In the genomic region with DNA sequence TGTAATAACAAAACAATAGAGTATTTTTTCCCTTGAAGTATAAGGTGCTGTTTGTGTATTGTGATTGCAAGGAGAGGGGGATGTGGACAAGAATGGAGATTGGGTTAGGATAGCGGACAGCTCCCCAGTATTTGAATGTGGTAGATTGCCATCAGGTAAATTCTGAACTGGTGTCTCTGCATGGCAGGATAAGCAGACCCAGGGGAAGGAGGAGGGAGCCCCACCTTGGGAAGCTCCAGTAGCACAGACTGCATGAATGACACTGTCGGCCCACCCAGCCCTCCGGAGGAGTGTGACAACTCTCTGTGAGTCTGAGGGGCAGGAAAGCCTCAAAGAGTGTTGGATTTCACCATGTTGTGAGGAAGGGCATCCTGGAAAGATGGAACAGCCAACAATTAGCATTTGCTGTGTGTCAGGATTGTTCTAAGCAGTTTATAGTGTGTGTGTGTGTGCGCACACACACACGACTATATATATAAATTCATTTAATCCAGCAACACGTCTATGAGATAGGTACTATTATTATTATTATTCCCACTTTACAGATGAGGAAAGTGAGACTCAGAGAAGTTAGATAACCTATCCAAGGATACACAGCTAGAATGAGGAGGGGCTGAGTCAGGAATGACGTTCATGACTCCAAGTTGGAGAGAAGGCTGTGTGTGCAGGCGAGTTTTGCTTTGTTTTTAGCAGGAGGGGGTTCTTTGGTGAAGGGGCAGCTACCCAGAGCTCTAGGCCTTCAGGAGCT, we compare ENCODE assay signal across 18 cellular contexts.
DNase-seq lines count a peak whose midpoint lies in the region; TF ChIP-seq lines count a peak whose summit lies in the region.
"Had no signal": no experiment of that assay in that cellular context is flagged by ENCODE, and none has a peak within 500 bp of the region (broad histone marks: within the 10 kb centered on the region; RNA-seq: fewer than 3 reads in every experiment).

No MANE protein-coding gene starts in this region.

- no peak for TF ChIP-seq CTCF in Caco-2 (IDR thresholded peaks at IDR 0.05; ENCODE audit: insufficient read depth in 1 of 2, low read depth in 1 of 2, low read length in 1 of 2, severe bottlenecking in 1 of 2, unreplicated experiment in 1 of 2)

- no peaks in the 10 kb centered on the region for H3K9me3 Mint-ChIP-seq in Caco-2 (ENCODE audit: unreplicated experiment)
- H3K9me3 Mint-ChIP-seq: IgD-negative memory B cell had no signal

- peak overlapping the region; percentile 39 for H2AK5ac ChIP-seq in trophoblast cell (ENCODE audit: low read length)

- H3K27me3 Mint-ChIP-seq in Caco-2 (ENCODE audit: insufficient read depth, unreplicated experiment) = no peaks in the 10 kb centered on the region

- intact Hi-C loops in Caco-2 (cut with micrococcal nuclease; ENCODE audit: unreplicated experiment) = no loop called here

- H3K4me3 ChIP-seq in Caco-2 (ENCODE audit: low read depth, low read length) (no peak overlapping the region), trophoblast cell (ENCODE audit: low read depth, low read length) (no peak overlapping the region)
- H3K4me3 ChIP-seq: PC-9 had no signal

- H2BK12ac ChIP-seq in trophoblast cell (ENCODE audit: low read length) = peak overlapping the region; percentile 97

- H4K91ac ChIP-seq in trophoblast cell (ENCODE audit: low read depth, low read length) = peak overlapping the region; percentile 98

- H2BK5ac ChIP-seq in trophoblast cell (ENCODE audit: low read depth, low read length, poor library complexity) = peak overlapping the region; percentile 77

- H3K9me3 ChIP-seq in Caco-2 = no peaks in the 10 kb centered on the region
- no peaks in the 10 kb centered on the region for H3K9me3 ChIP-seq in trophoblast cell (ENCODE audit: insufficient read depth, low read depth, low read length)

- TF ChIP-seq RAD21 in Ishikawa (IDR thresholded peaks at IDR 0.05; ENCODE audit: low read depth) = no peak

- H2AFZ ChIP-seq in trophoblast cell (ENCODE audit: insufficient read depth, low read length, poor library complexity) = no peak overlapping the region
- H2AFZ ChIP-seq: PC-9 had no signal

- TF ChIP-seq POLR2A in erythroblast (IDR thresholded peaks at IDR 0.05; ENCODE audit: low read length) = no peak

- H3K36me3 ChIP-seq in Caco-2 (ENCODE audit: control insufficient read depth, insufficient read depth, low read length) = no peaks in the 10 kb centered on the region
- H3K36me3 ChIP-seq in trophoblast cell (ENCODE audit: control insufficient read depth in 1 of 2, insufficient read depth in 2 of 2, low read length in 2 of 2) = no peaks in the 10 kb centered on the region

- H3K14ac ChIP-seq in trophoblast cell (ENCODE audit: low read length) = peak overlapping the region; percentile 67

- no peak for TF ChIP-seq EP300 in Ishikawa (IDR thresholded peaks at IDR 0.05; ENCODE audit: borderline replicate concordance)

- no peak overlapping the region for H3K4me2 ChIP-seq in trophoblast cell (ENCODE audit: low read length)
- H3K4me2 ChIP-seq: PC-9 had no signal

- H3K27ac Mint-ChIP-seq in Caco-2 (ENCODE audit: unreplicated experiment) = peak overlapping the region; percentile 73
- H3K27ac Mint-ChIP-seq: IgD-negative memory B cell had no signal

- no peak overlapping the region for H3K4me3 Mint-ChIP-seq in Caco-2 (ENCODE audit: unreplicated experiment)
- H3K4me3 Mint-ChIP-seq: IgD-negative memory B cell had no signal

- H4K12ac ChIP-seq in trophoblast cell (ENCODE audit: low read depth, low read length) = no peak overlapping the region

- no peak overlapping the region for H3K23ac ChIP-seq in trophoblast cell (ENCODE audit: low read length)

- H3K4me1 Mint-ChIP-seq in Caco-2 (ENCODE audit: low read depth, unreplicated experiment) = peaks cover 7% of the 10 kb centered on the region

- peaks cover 11% of the 10 kb centered on the region for H3K79me2 ChIP-seq in trophoblast cell (ENCODE audit: control insufficient read depth, insufficient read depth, low read length, poor library complexity)

- H3K36me3 Mint-ChIP-seq in Caco-2 (ENCODE audit: insufficient read depth, unreplicated experiment) = no peaks in the 10 kb centered on the region
- H3K36me3 Mint-ChIP-seq: IgD-negative memory B cell had no signal

- peaks cover 7% of the 10 kb centered on the region; the same call in 1 of the 2 replicates for H3K4me1 ChIP-seq in Caco-2
- H3K4me1 ChIP-seq in trophoblast cell (ENCODE audit: control insufficient read depth in 1 of 2, insufficient read depth in 2 of 2, low read length in 2 of 2) = peaks cover 41 to 43% of the 10 kb centered on the region in 2 experiments

- BruUV-seq in Caco-2 (replicated peaks; lab: Mats Ljungman, UMichigan) = no TSS peak

- H3K18ac ChIP-seq in trophoblast cell (ENCODE audit: low read length) = peak overlapping the region; percentile 58

- H4K8ac ChIP-seq in trophoblast cell (ENCODE audit: low read depth, low read length) = peak overlapping the region; percentile 55

- CTCF ChIA-PET in Caco-2 (lab: Charles Lee) = interaction anchor here (1.2 kb wide), 1 partner anchor 11 kb away, joined by 4 read pairs; no protein-coding TSS in a partner anchor

- H3K79me1 ChIP-seq in trophoblast cell (ENCODE audit: low read length) = peaks cover 46% of the 10 kb centered on the region

- POLR2A ChIA-PET in Caco-2 (lab: Charles Lee) = no interaction called here

- no peak overlapping the region for H3K9ac ChIP-seq in trophoblast cell (ENCODE audit: low read length)

- H2BK120ac ChIP-seq in trophoblast cell (ENCODE audit: insufficient read depth, low read length, poor library complexity) = peak overlapping the region; percentile 78

- no peak for DNase-seq in Caco-2
- DNase-seq in erythroblast (lab: John Stamatoyannopoulos, UW) = peak; percentile 63 to 84
- no peak for DNase-seq in trophoblast cell
- DNase-seq in GDM1 (lab: John Stamatoyannopoulos, UW) = no peak
- no peak for DNase-seq in NCI-H128 (lab: John Stamatoyannopoulos, UW; ENCODE audit: unreplicated experiment)
- no peak for DNase-seq in NCI-H146 treated with DMSO at 0.1 percent for 48 hours (lab: John Stamatoyannopoulos, UW; ENCODE audit: unreplicated experiment)
- DNase-seq: ACHN, Calu3, DMS53, NCI-H1417 treated with DMSO at 0.1 percent for 48 hours, NCI-H2029, NCI-H2171 treated with DMSO at 0.1 percent for 48 hours, NCI-H446 treated with DMSO at 0.1 percent for 48 hours, NCI-H774, PC-9 had no signal

- H3K27me3 ChIP-seq in Caco-2 (replicated peaks; ENCODE audit: control insufficient read depth, insufficient read depth, low read length) (no peaks in the 10 kb centered on the region), trophoblast cell (ENCODE audit: insufficient read depth, low read length) (no peaks in the 10 kb centered on the region)

- no peak overlapping the region for H3K27ac ChIP-seq in trophoblast cell (ENCODE audit: low read depth, low read length)
- H3K27ac ChIP-seq: HL-60, PC-9 had no signal

- WGBS in trophoblast cell (ENCODE audit: extremely low coverage, insufficient coverage, insufficient read length) = no CpG with 5 or more reads among the region's 8 CpGs

- H3K4ac ChIP-seq in trophoblast cell (ENCODE audit: low read depth, low read length) = peak overlapping the region; percentile 76

TF ChIP-seq in Ishikawa, 13 proteins besides CTCF, POLR2A, EP300 and RAD21:
- TF ChIP-seq, protein P1, sequence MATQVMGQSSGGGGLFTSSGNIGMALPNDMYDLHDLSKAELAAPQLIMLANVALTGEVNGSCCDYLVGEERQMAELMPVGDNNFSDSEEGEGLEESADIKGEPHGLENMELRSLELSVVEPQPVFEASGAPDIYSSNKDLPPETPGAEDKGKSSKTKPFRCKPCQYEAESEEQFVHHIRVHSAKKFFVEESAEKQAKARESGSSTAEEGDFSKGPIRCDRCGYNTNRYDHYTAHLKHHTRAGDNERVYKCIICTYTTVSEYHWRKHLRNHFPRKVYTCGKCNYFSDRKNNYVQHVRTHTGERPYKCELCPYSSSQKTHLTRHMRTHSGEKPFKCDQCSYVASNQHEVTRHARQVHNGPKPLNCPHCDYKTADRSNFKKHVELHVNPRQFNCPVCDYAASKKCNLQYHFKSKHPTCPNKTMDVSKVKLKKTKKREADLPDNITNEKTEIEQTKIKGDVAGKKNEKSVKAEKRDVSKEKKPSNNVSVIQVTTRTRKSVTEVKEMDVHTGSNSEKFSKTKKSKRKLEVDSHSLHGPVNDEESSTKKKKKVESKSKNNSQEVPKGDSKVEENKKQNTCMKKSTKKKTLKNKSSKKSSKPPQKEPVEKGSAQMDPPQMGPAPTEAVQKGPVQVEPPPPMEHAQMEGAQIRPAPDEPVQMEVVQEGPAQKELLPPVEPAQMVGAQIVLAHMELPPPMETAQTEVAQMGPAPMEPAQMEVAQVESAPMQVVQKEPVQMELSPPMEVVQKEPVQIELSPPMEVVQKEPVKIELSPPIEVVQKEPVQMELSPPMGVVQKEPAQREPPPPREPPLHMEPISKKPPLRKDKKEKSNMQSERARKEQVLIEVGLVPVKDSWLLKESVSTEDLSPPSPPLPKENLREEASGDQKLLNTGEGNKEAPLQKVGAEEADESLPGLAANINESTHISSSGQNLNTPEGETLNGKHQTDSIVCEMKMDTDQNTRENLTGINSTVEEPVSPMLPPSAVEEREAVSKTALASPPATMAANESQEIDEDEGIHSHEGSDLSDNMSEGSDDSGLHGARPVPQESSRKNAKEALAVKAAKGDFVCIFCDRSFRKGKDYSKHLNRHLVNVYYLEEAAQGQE (IDR thresholded peaks at IDR 0.05; ENCODE audit: low read depth) = peak; percentile 41; the same call in 1 of the 2 replicates
- TF ChIP-seq CEBPB (IDR thresholded peaks at IDR 0.05) = no peak
TF ChIP-seq in Ishikawa: peak in this region for 1.

Comparison
In these comparisons a context has a peak if more than half of its experiments do, and no peak if none do; other contexts are left out.
1. DNase-seq: peak in erythroblast (2 of 2); none in Caco-2 (0 of 2), trophoblast cell (0 of 2), GDM1 (single experiment), NCI-H128 (single experiment) and NCI-H146 treated with DMSO at 0.1 percent for 48 hours (single experiment).